24 cellular contexts compared by ENCODE assay signal in the genomic region with DNA sequence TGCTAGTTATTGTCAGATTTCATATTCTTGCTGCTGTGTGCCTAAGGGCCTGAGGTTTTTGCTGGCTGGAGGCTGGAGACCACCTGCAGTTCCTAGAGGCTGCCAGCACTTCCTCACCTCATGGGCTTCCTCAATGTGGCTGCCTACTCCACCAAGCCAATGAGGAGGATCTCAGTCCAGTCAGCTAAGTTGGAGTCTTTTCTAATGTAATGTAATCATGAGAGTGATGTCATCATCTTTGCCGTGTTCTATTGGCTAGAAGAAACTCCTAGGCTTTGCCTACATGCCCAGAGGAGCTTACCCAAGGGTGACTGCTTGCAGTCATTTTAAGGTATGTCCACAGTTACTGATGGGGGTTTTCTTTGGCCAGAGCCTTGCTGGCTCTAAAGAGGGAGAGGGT.
"Had no signal": no experiment of that assay in that cellular context is flagged by ENCODE, and none has a peak within 500 bp of the region (broad histone marks: within the 10 kb centered on the region; RNA-seq: fewer than 3 reads in every experiment).

No MANE protein-coding gene starts in this region.

- H3K4me3 ChIP-seq: adrenal gland, ascending aorta, lung, neural progenitor cell, spleen, thyroid gland had no signal

- ATAC-seq: activated naive CD4-positive, alpha-beta T cell treated with anti-CD3 and anti-CD28 coated beads, Interleukin-2, amount 50 U/mL, for 72 hours; activated T-helper 17 cell treated with anti-CD3 and anti-CD28 coated beads, Interleukin-2, amount 50 U/mL, for 72 hours; naive thymus-derived CD4-positive, alpha-beta T cell had no signal

- H3K9me3 ChIP-seq: adrenal gland, ascending aorta, thyroid gland had no signal

- DNase-seq: activated CD4-positive, alpha-beta T cell treated with anti-CD3 and anti-CD28 coated beads for 1 hour; activated CD4-positive, alpha-beta T cell treated with anti-CD3 and anti-CD28 coated beads, Interleukin-2, amount 50 U/mL, for 1 hour; activated CD8-positive, alpha-beta memory T cell treated with anti-CD3 and anti-CD28 coated beads for 24 hours; activated CD8-positive, alpha-beta memory T cell treated with anti-CD3 and anti-CD28 coated beads, Interleukin-2, amount 50 U/mL, for 4 hours; activated T-cell treated with anti-CD3 and anti-CD28 coated beads, Interleukin-2, amount 50 U/mL, for 24 hours; adrenal gland; brain microvascular endothelial cell; caudate nucleus; dermis blood vessel endothelial cell; effector CD8-positive, alpha-beta T cell; erythroblast; foreskin keratinocyte; naive thymus-derived CD4-positive, alpha-beta T cell; retina; spleen; stimulated activated CD4-positive, alpha-beta T cell treated with anti-CD3 and anti-CD28 coated beads, Interleukin-4, amount 100 ng/mL, for 1 hour; stimulated activated naive CD4-positive, alpha-beta T cell treated with Interleukin-2 at 50 U/mL for 16 hours; thyroid gland had no signal

- H3K36me3 ChIP-seq: adrenal gland, ascending aorta, brain microvascular endothelial cell, neural progenitor cell, spleen, thyroid gland had no signal

- H3K27ac ChIP-seq: ascending aorta, brain microvascular endothelial cell, foreskin keratinocyte, neural progenitor cell, thyroid gland had no signal

- FAIRE-seq: TTC549 had no signal

- H3K4me1 ChIP-seq: ascending aorta, foreskin keratinocyte, neural progenitor cell had no signal

- H2AFZ ChIP-seq: neural progenitor cell had no signal

- H3K27me3 ChIP-seq: adrenal gland, ascending aorta, brain microvascular endothelial cell, spleen, thyroid gland had no signal

- H3K4me2 ChIP-seq: neural progenitor cell had no signal

- H3K9ac ChIP-seq: neural progenitor cell had no signal
